In genomic region chr20:46799781-46800180, GRCh38 we compare ENCODE assay signal across 18 cellular contexts.
DNase-seq lines count a peak whose midpoint lies in the region; ATAC-seq and TF ChIP-seq lines count a peak whose summit lies in the region.
"Had no signal": no experiment of that assay in that cellular context is flagged by ENCODE, and none has a peak within 500 bp of the region (broad histone marks: within the 10 kb centered on the region; RNA-seq: fewer than 3 reads in every experiment).

No MANE protein-coding gene starts in this region.

- H3K9ac ChIP-seq in neural progenitor cell, result no peak overlapping the region
- H3K9ac ChIP-seq: KMS-11 had no signal

- CTCF ChIA-PET in HEK293 (lab: Yijun Ruan, JAX), result interaction anchor here (0.5 to 1.3 kb wide), 2 partner anchors 31 to 66 kb away, joined by 3 read pairs; no protein-coding TSS in a partner anchor

- H3K36me3 ChIP-seq in HEK293 (ENCODE audit: control insufficient read depth in 2 of 2, insufficient read depth in 1 of 2, low read length in 2 of 2), result no peaks in the 10 kb centered on the region
- no peaks in the 10 kb centered on the region for H3K36me3 ChIP-seq in WERI-Rb-1
- no peaks in the 10 kb centered on the region for H3K36me3 ChIP-seq in neural progenitor cell
- H3K36me3 ChIP-seq: Peyer's patch, SJSA1 had no signal

- H3K9me3 Mint-ChIP-seq in neural progenitor cell, result no peaks in the 10 kb centered on the region
- H3K9me3 Mint-ChIP-seq: CD8-positive, alpha-beta memory T cell had no signal

- H3K36me3 Mint-ChIP-seq in neural progenitor cell, result no peaks in the 10 kb centered on the region
- H3K36me3 Mint-ChIP-seq: CD8-positive, alpha-beta memory T cell had no signal

- H3K4me1 ChIP-seq in HEK293 (ENCODE audit: control insufficient read depth, insufficient read depth, low read length) (no peaks in the 10 kb centered on the region), neural progenitor cell (no peaks in the 10 kb centered on the region)
- H3K4me1 ChIP-seq: Peyer's patch, SJSA1 had no signal

- POLR2A ChIA-PET in HEK293 (lab: Yijun Ruan, JAX), result no interaction called here

- H3K27me3 ChIP-seq in WERI-Rb-1 (ENCODE audit: insufficient read depth, low read depth, severe bottlenecking), result no peaks in the 10 kb centered on the region
- no peaks in the 10 kb centered on the region for H3K27me3 ChIP-seq in neural progenitor cell
- H3K27me3 ChIP-seq: Peyer's patch had no signal

- no peaks in the 10 kb centered on the region for H4K20me1 ChIP-seq in neural progenitor cell (ENCODE audit: low read depth)

- H3K79me2 ChIP-seq in neural progenitor cell (ENCODE audit: low read depth), result no peaks in the 10 kb centered on the region

- H3K4me3 Mint-ChIP-seq in neural progenitor cell, result no peak overlapping the region
- H3K4me3 Mint-ChIP-seq: CD8-positive, alpha-beta memory T cell had no signal

- no peak overlapping the region for H3K4me2 ChIP-seq in neural progenitor cell
- H3K4me2 ChIP-seq: KMS-11 had no signal

- peak overlapping the region; percentile 11 for H3K27ac Mint-ChIP-seq in neural progenitor cell

- H2AFZ ChIP-seq in neural progenitor cell (replicated peaks), result no peak overlapping the region

- ATAC-seq in HG02678 (IDR thresholded peaks at IDR 0.05; ENCODE audit: unreplicated experiment) (no peak), HG03565 (IDR thresholded peaks at IDR 0.05; ENCODE audit: unreplicated experiment) (no peak)

- TF ChIP-seq CTCF in HEK293 (tag by site-specific recombination; IDR thresholded peaks at IDR 0.05), result no peak
- TF ChIP-seq CTCF in WERI-Rb-1 (IDR thresholded peaks at IDR 0.05; ENCODE audit: low read depth, low read length), result no peak
- no peak for TF ChIP-seq CTCF in neural progenitor cell (IDR thresholded peaks at IDR 0.05)

- peaks cover 9% of the 10 kb centered on the region for H3K27me3 Mint-ChIP-seq in neural progenitor cell (ENCODE audit: insufficient read depth, low read depth)

- no peak overlapping the region for H3K4me3 ChIP-seq in HEK293 (ENCODE audit: low read depth, low read length)
- no peak overlapping the region for H3K4me3 ChIP-seq in WERI-Rb-1 (ENCODE audit: low read depth, low read length)
- no peak overlapping the region for H3K4me3 ChIP-seq in neural progenitor cell
- H3K4me3 ChIP-seq: Peyer's patch, SJSA1 had no signal

- H3K4me1 Mint-ChIP-seq in neural progenitor cell, result peaks cover 20% of the 10 kb centered on the region
- H3K4me1 Mint-ChIP-seq: CD8-positive, alpha-beta memory T cell had no signal

- no peak overlapping the region for H3K27ac ChIP-seq in HEK293 (ENCODE audit: extremely low read depth, low read depth, low read length)
- peak overlapping the region; percentile 93 for H3K27ac ChIP-seq in WERI-Rb-1
- no peak overlapping the region for H3K27ac ChIP-seq in neural progenitor cell
- H3K27ac ChIP-seq: KMS-11, Peyer's patch, SJSA1 had no signal

- no peaks in the 10 kb centered on the region for H3K9me3 ChIP-seq in HEK293 (ENCODE audit: control insufficient read depth, insufficient read depth, low read depth, low read length)
- no peaks in the 10 kb centered on the region for H3K9me3 ChIP-seq in WERI-Rb-1 (ENCODE audit: severe bottlenecking)
- H3K9me3 ChIP-seq in neural progenitor cell (ENCODE audit: low read depth), result no peaks in the 10 kb centered on the region
- H3K9me3 ChIP-seq: Peyer's patch, SJSA1 had no signal

- peak; percentile 87 for DNase-seq in NCI-H146 (lab: John Stamatoyannopoulos, UW)
- DNase-seq in NCI-H146 treated with DMSO at 0.1 percent for 48 hours (lab: John Stamatoyannopoulos, UW; ENCODE audit: unreplicated experiment), result no peak
- DNase-seq in WERI-Rb-1, result peak; percentile 89
- DNase-seq in neural progenitor cell (ENCODE audit: low spot score), result no peak
- DNase-seq: 8988T; C1 segment of cervical spinal cord; CD8-positive, alpha-beta memory T cell; GOT3; HCEC 1CT; IMR-90; NCI-H187 treated with DMSO at 0.1 percent for 48 hours; Peyer's patch; T-helper 1 cell had no signal

- no peaks in the 10 kb centered on the region for H3F3A ChIP-seq in neural progenitor cell (ENCODE audit: low read depth)

TF ChIP-seq in HEK293, 187 proteins besides CTCF, POLR2A, EP300 and RAD21:
- TF ChIP-seq ZIC2 (tag by site-specific recombination; IDR thresholded peaks at IDR 0.05) (peak; percentile 35; the same call in 1 of the 2 replicates), ZNF19 (tag by site-specific recombination; IDR thresholded peaks at IDR 0.05; ENCODE audit: low read depth) (no peak), ZNF416 (tag by site-specific recombination; IDR thresholded peaks at IDR 0.05) (no peak), ZNF549 (tag by site-specific recombination; IDR thresholded peaks at IDR 0.05) (no peak), REST (tag by site-specific recombination; IDR thresholded peaks at IDR 0.05) (no peak), KLF9 (tag by site-specific recombination; IDR thresholded peaks at IDR 0.05; ENCODE audit: low read depth) (no peak), ZSCAN16 (tag by site-specific recombination; IDR thresholded peaks at IDR 0.05) (no peak)

Comparison
In these comparisons a context has a peak if more than half of its experiments do, and no peak if none do; other contexts are left out.
1. DNase-seq: peak in NCI-H146 (single experiment) and WERI-Rb-1 (single experiment); none in NCI-H146 treated with DMSO at 0.1 percent for 48 hours (single experiment) and neural progenitor cell (single experiment).